ENCODE assay signal across 8 cellular contexts in genomic region chr12:47964102-47964723, GRCh38. TPM values are rescaled to one million over a fixed set of nuclear protein-coding genes. Genes with fewer than 3 reads are reported as not detected.
DNase-seq lines count a peak whose midpoint lies in the region; ATAC-seq and TF ChIP-seq lines count a peak whose summit lies in the region.

No MANE protein-coding gene starts in this region.

- no peaks in the 10 kb centered on the region for H4K20me1 ChIP-seq in neural cell (ENCODE audit: insufficient read depth)

- H3K79me2 ChIP-seq in ACC112 (ENCODE audit: control insufficient read depth, insufficient read depth, low read length, unreplicated experiment) (no peaks in the 10 kb centered on the region), neural cell (replicated peaks; ENCODE audit: insufficient read depth, low read length) (no peaks in the 10 kb centered on the region)

- no peak overlapping the region for H3K27ac Mint-ChIP-seq in endothelial cell (ENCODE audit: unreplicated experiment)

- H3K4me3 Mint-ChIP-seq in endothelial cell (ENCODE audit: unreplicated experiment): peak overlapping the region; percentile 97

- TF ChIP-seq EP300 in neural cell (conservative IDR thresholded peaks at IDR 0.05; ENCODE audit: poor library complexity, severe bottlenecking): no peak

- H3K36me3 Mint-ChIP-seq in endothelial cell (ENCODE audit: low read depth, unreplicated experiment): peaks cover 9% of the 10 kb centered on the region

- H3K4me3 ChIP-seq in ACC112 (ENCODE audit: low read depth, low read length) (peak overlapping the region; percentile 99), neural cell (ENCODE audit: low read length) (peak overlapping the region; percentile 99)

- no peaks in the 10 kb centered on the region for H3F3A ChIP-seq in neural cell (ENCODE audit: insufficient read depth, low read length, poor library complexity, severe bottlenecking)

- peak overlapping the region; percentile 78 for H3K9ac ChIP-seq in neural cell (ENCODE audit: low read length)

- peaks cover 24% of the 10 kb centered on the region; the same call in 1 of the 2 replicates for H3K27me3 ChIP-seq in ACC112 (ENCODE audit: insufficient read depth, low read length)
- H3K27me3 ChIP-seq in neural cell (ENCODE audit: insufficient read depth, low read depth, low read length): no peaks in the 10 kb centered on the region
- H3K27me3 ChIP-seq in foreskin keratinocyte: no peaks in the 10 kb centered on the region

- H3K36me3 ChIP-seq in ACC112 (ENCODE audit: insufficient read depth, low read length) (no peaks in the 10 kb centered on the region), neural cell (ENCODE audit: insufficient read depth, low read length) (peaks cover 3% of the 10 kb centered on the region)

- no peaks in the 10 kb centered on the region for H3K4me1 ChIP-seq in ACC112 (ENCODE audit: control insufficient read depth, insufficient read depth, low read length, unreplicated experiment)
- H3K4me1 ChIP-seq in foreskin keratinocyte: peaks cover 10% of the 10 kb centered on the region

- H2AFZ ChIP-seq in ACC112 (ENCODE audit: low read length, unreplicated experiment) (peak overlapping the region; percentile 100), neural cell (ENCODE audit: low read depth, low read length) (peak overlapping the region; percentile 80)

- H3K9me3 ChIP-seq in neural cell (ENCODE audit: low read length): no peaks in the 10 kb centered on the region

- peak; percentile 43 for DNase-seq in SK-N-DZ (ENCODE audit: low spot score)
- DNase-seq in endothelial cell (ENCODE audit: low spot score): no peak
- DNase-seq in foreskin keratinocyte: no peak
- DNase-seq in cortex of kidney (lab: John Stamatoyannopoulos, UW): no peak

- TF ChIP-seq CTCF in endothelial cell (IDR thresholded peaks at IDR 0.05; ENCODE audit: unreplicated experiment) (no peak), neural cell (IDR thresholded peaks at IDR 0.05; ENCODE audit: poor library complexity, severe bottlenecking) (no peak), foreskin keratinocyte (conservative IDR thresholded peaks at IDR 0.05) (no peak)

- ATAC-seq in GM18909 (IDR thresholded peaks at IDR 0.05; ENCODE audit: poor library complexity, unreplicated experiment): peak; percentile 6
- ATAC-seq in foreskin keratinocyte: no peak
- no peak for ATAC-seq in GM21528 (IDR thresholded peaks at IDR 0.05; ENCODE audit: low FRiP score, unreplicated experiment)

- peak overlapping the region; percentile 92 for H3K4me2 ChIP-seq in neural cell (ENCODE audit: low read length)

- H3K27ac ChIP-seq in ACC112 (ENCODE audit: low read depth, low read length): no peak overlapping the region
- no peak overlapping the region for H3K27ac ChIP-seq in neural cell (ENCODE audit: low read length)
- no peak overlapping the region for H3K27ac ChIP-seq in foreskin keratinocyte

- H3K9me3 Mint-ChIP-seq in endothelial cell (ENCODE audit: unreplicated experiment): peaks cover 8% of the 10 kb centered on the region

- H3K4me1 Mint-ChIP-seq in endothelial cell (ENCODE audit: unreplicated experiment): peaks cover 12% of the 10 kb centered on the region

- H3K27me3 Mint-ChIP-seq in endothelial cell (ENCODE audit: unreplicated experiment): peaks cover 12% of the 10 kb centered on the region

- TF ChIP-seq RAD21 in neural cell (conservative IDR thresholded peaks at IDR 0.05): no peak

- no peaks in the 10 kb centered on the region for H3K9me2 ChIP-seq in neural cell (ENCODE audit: insufficient read depth, low read length)

TF ChIP-seq in neural cell, 6 proteins besides CTCF, POLR2A, EP300 and RAD21:
- TF ChIP-seq TAF1 (IDR thresholded peaks at IDR 0.05; ENCODE audit: low read depth) (no peak), MXI1 (conservative IDR thresholded peaks at IDR 0.05; ENCODE audit: poor library complexity, severe bottlenecking) (peak; percentile 7)

RNA-seq across cellular contexts. Expression of gene TMEM106C, which starts 0.8 kb away (rescaled TPM):
- 173 and 195 TPM in 2 replicates for polyA plus RNA-seq in SK-N-DZ (2014; cell fraction: cytosol; rRNA removed)
- 225 and 276 TPM in 2 replicates for polyA plus RNA-seq in SK-N-DZ (2014; cell fraction: nucleus; rRNA removed)
- total RNA-seq in endothelial cell (ENCODE audit: unreplicated experiment) (41.0 TPM), foreskin keratinocyte (141 and 151 TPM in 2 replicates)
- polyA plus RNA-seq in neural cell (286 and 290 TPM in 2 replicates), foreskin keratinocyte (130 and 151 TPM in 2 replicates)
- 133 and 143 TPM in 2 replicates for polyA minus RNA-seq in neural cell

RNA-seq across cellular contexts. Expression of gene COL2A1, which starts 40.1 kb away (rescaled TPM):
- polyA plus RNA-seq in SK-N-DZ (2014; cell fraction: cytosol; rRNA removed): 6.6 and 9.9 TPM in 2 replicates
- polyA plus RNA-seq in SK-N-DZ (2014; cell fraction: nucleus; rRNA removed): 55.9 and 74.4 TPM in 2 replicates
- total RNA-seq in endothelial cell (ENCODE audit: unreplicated experiment) (1.9 TPM), foreskin keratinocyte (0.07 and 0.10 TPM in 2 replicates)
- polyA plus RNA-seq in neural cell (1.2 and 1.3 TPM in 2 replicates), foreskin keratinocyte (0.01 and 0.14 TPM in 2 replicates)
- 1.9 and 2.2 TPM in 2 replicates for polyA minus RNA-seq in neural cell

RNA-seq across cellular contexts. Expression of gene VDR, which starts 59.4 kb away (rescaled TPM):
- not detected in 2 replicates for polyA plus RNA-seq in SK-N-DZ (2014; cell fraction: cytosol; rRNA removed)
- polyA plus RNA-seq in SK-N-DZ (2014; cell fraction: nucleus; rRNA removed): not detected in 2 replicates
- total RNA-seq in endothelial cell (ENCODE audit: unreplicated experiment) (2.3 TPM), foreskin keratinocyte (33.4 and 33.6 TPM in 2 replicates)
- polyA plus RNA-seq in neural cell (not detected in 2 replicates), foreskin keratinocyte (14.9 and 15.8 TPM in 2 replicates)
- polyA minus RNA-seq in neural cell: not detected in 2 replicates

Comparison
In these comparisons a context has a peak if more than half of its experiments do, and no peak if none do; other contexts are left out.
1. RNA of gene VDR, which starts 59.4 kb away (total RNA-seq): 33.4 to 33.6 TPM in foreskin keratinocyte; 2.3 TPM in endothelial cell (single experiment); every median in the first group is over 10 times any median in the second.